20 cellular contexts compared by ENCODE assay signal in the genomic region with DNA sequence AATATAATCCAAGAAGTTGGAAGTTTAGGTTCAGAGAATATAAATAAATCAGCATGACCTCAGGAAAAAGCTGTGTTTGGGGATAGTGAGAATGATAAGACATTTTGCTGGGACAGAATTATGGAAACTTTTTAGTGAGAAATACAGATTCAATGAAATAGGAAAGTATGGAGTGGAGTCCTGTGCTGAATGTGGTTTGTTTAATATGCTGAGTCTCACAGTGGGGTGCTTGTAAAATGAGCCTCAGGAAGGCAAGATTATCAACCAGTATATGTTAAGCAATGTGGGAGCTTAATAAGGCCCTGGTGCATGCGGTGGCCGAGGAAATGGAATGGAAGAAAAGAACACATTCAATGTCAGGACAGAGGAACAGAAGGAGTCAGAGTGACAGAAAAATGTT.
"Had no signal": no experiment of that assay in that cellular context is flagged by ENCODE, and none has a peak within 500 bp of the region (broad histone marks: within the 10 kb centered on the region; RNA-seq: fewer than 3 reads in every experiment).

No MANE protein-coding gene starts in this region.

- H3K4me3 Mint-ChIP-seq: endodermal cell; naive thymus-derived CD4-positive, alpha-beta T cell; nephron progenitor cell had no signal

- ATAC-seq: heart left ventricle; left lobe of liver; naive thymus-derived CD4-positive, alpha-beta T cell had no signal

- H3K4me1 ChIP-seq: heart left ventricle, right atrium auricular region, sigmoid colon, stomach, transverse colon had no signal

- H3K9me3 Mint-ChIP-seq: endodermal cell had no signal

- DNase-seq: effector CD4-positive, alpha-beta T cell; endodermal cell; foreskin melanocyte; heart left ventricle; hippocampal formation; mammary epithelial cell; naive thymus-derived CD4-positive, alpha-beta T cell; nephron progenitor cell; nucleus accumbens; ovary; sigmoid colon; stimulated activated naive CD4-positive, alpha-beta T cell; stomach; substantia nigra; transverse colon had no signal

- H3K36me3 ChIP-seq: heart left ventricle, ovary, right atrium auricular region, sigmoid colon, stomach, thoracic aorta, transverse colon had no signal

- H3K4me3 ChIP-seq: coronary artery, heart left ventricle, ovary, right atrium auricular region, sigmoid colon, skin epidermis, stomach, thoracic aorta, transverse colon had no signal

- H3K27me3 ChIP-seq: heart left ventricle, ovary, right atrium auricular region, sigmoid colon, stomach, transverse colon had no signal

- H3K27ac ChIP-seq: coronary artery, heart left ventricle, ovary, right atrium auricular region, sigmoid colon, skin epidermis, stomach, thoracic aorta, transverse colon had no signal

- H3K9me3 ChIP-seq: heart left ventricle, ovary, right atrium auricular region, sigmoid colon, thoracic aorta, transverse colon had no signal

- H3K4me1 Mint-ChIP-seq: naive thymus-derived CD4-positive, alpha-beta T cell had no signal

- H3K27me3 Mint-ChIP-seq: naive thymus-derived CD4-positive, alpha-beta T cell had no signal

- H3K36me3 Mint-ChIP-seq: naive thymus-derived CD4-positive, alpha-beta T cell had no signal

- H3K27ac Mint-ChIP-seq: endodermal cell; naive thymus-derived CD4-positive, alpha-beta T cell; nephron progenitor cell had no signal
